16 cellular contexts compared by ENCODE assay signal in the genomic region with DNA sequence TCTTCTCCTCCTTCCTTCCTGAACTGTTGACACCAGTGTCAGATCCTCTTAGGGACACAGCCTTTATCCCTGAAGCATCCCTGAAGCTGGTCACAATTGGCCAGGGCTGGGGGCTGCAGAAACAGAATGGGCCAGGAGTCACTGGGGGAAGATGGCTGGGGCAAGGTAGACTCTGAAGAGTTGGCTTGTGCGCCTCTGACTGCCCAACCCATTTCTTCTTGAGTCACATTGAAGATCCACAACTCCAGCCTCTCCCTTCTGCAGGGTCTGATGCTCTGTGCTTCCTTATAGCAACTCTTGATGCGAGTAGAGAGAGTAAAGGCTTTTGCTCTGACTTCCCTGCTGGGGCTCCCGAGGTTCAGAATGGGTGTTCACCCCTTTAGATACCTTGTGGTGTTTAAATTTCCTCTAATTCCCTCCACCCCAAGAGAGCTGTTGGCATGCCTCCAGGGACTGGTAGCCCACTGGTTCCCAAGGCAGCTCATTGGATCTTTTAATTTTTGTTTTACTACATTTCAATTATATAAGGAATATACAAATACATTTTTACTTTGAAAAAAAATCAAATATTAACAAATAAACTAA.
"Had no signal": no experiment of that assay in that cellular context is flagged by ENCODE, and none has a peak within 500 bp of the region (broad histone marks: within the 10 kb centered on the region; RNA-seq: fewer than 3 reads in every experiment).

No MANE protein-coding gene starts in this region.

- H3K36me3 ChIP-seq: SJCRH30, suprapubic skin had no signal

- H3K9me3 ChIP-seq: SJCRH30, suprapubic skin had no signal

- ATAC-seq: activated CD8-positive, alpha-beta T cell treated with anti-CD3 and anti-CD28 coated beads, Interleukin-2, amount 10 ng/mL, durations not matched to agents 7 days and 5 days; activated naive CD8-positive, alpha-beta T cell treated with anti-CD3 and anti-CD28 coated beads, Interleukin-2, amount 50 U/mL, for 24 hours had no signal

- H3K27ac ChIP-seq: SJCRH30 had no signal

- H3K4me3 Mint-ChIP-seq: activated CD4-positive, alpha-beta T cell treated with anti-CD3 and anti-CD28 coated beads, Interleukin-2, amount 10 ng/mL, durations not matched to agents 24 days and 14 days; activated CD8-positive, alpha-beta T cell treated with anti-CD3 and anti-CD28 coated beads, Interleukin-2, amount 10 ng/mL, durations not matched to agents 7 days and 5 days; activated naive CD8-positive, alpha-beta T cell treated with anti-CD3 and anti-CD28 coated beads, Interleukin-2, amount 50 U/mL, for 24 hours; endodermal cell; neural crest cell had no signal

- DNase-seq: activated CD4-positive, alpha-beta T cell treated with anti-CD3 and anti-CD28 coated beads, Interleukin-2, amount 10 ng/mL, durations not matched to agents 24 days and 14 days; activated CD4-positive, CD25-positive, alpha-beta regulatory T cell; activated CD8-positive, alpha-beta memory T cell treated with anti-CD3 and anti-CD28 coated beads, Interleukin-2, amount 50 U/mL, for 48 hours; activated CD8-positive, alpha-beta T cell treated with anti-CD3 and anti-CD28 coated beads, Interleukin-2, amount 10 ng/mL, durations not matched to agents 7 days and 5 days; activated naive CD4-positive, alpha-beta T cell; activated naive CD8-positive, alpha-beta T cell treated with anti-CD3 and anti-CD28 coated beads, Interleukin-2, amount 50 U/mL, for 24 hours; endodermal cell; hypothalamus; kidney; SJCRH30; stimulated activated CD4-positive, alpha-beta T cell treated with anti-CD3 and anti-CD28 coated beads, Interleukin-4, amount 100 ng/mL, for 4 hours; stimulated activated CD8-positive, alpha-beta memory T cell treated with anti-CD3 and anti-CD28 coated beads, Interleukin-4, amount 100 ng/mL, for 48 hours; stimulated activated naive CD4-positive, alpha-beta T cell treated with Interleukin-2 at 50 U/mL for 16 hours; SW 1271 had no signal

- H3K9me3 Mint-ChIP-seq: activated CD4-positive, alpha-beta T cell treated with anti-CD3 and anti-CD28 coated beads, Interleukin-2, amount 10 ng/mL, durations not matched to agents 24 days and 14 days; activated naive CD8-positive, alpha-beta T cell treated with anti-CD3 and anti-CD28 coated beads, Interleukin-2, amount 50 U/mL, for 24 hours; endodermal cell; neural crest cell had no signal

- H3K4me3 ChIP-seq: SJCRH30, suprapubic skin had no signal

- H3K27ac Mint-ChIP-seq: activated CD4-positive, alpha-beta T cell treated with anti-CD3 and anti-CD28 coated beads, Interleukin-2, amount 10 ng/mL, durations not matched to agents 24 days and 14 days; activated CD8-positive, alpha-beta T cell treated with anti-CD3 and anti-CD28 coated beads, Interleukin-2, amount 10 ng/mL, durations not matched to agents 7 days and 5 days; activated naive CD8-positive, alpha-beta T cell treated with anti-CD3 and anti-CD28 coated beads, Interleukin-2, amount 50 U/mL, for 24 hours; endodermal cell had no signal

- H3K27me3 ChIP-seq: SJCRH30, suprapubic skin had no signal

- H3K27me3 Mint-ChIP-seq: activated CD4-positive, alpha-beta T cell treated with anti-CD3 and anti-CD28 coated beads, Interleukin-2, amount 10 ng/mL, durations not matched to agents 24 days and 14 days; activated naive CD8-positive, alpha-beta T cell treated with anti-CD3 and anti-CD28 coated beads, Interleukin-2, amount 50 U/mL, for 24 hours had no signal

- H3K4me1 Mint-ChIP-seq: activated CD4-positive, alpha-beta T cell treated with anti-CD3 and anti-CD28 coated beads, Interleukin-2, amount 10 ng/mL, durations not matched to agents 24 days and 14 days had no signal
